ENCODE assay signal across 25 cellular contexts in genomic region chr2:217733461-217733860, GRCh38.
DNase-seq lines count a peak whose midpoint lies in the region; ATAC-seq, FAIRE-seq and TF ChIP-seq lines count a peak whose summit lies in the region.
"Had no signal": no experiment of that assay in that cellular context is flagged by ENCODE, and none has a peak within 500 bp of the region (broad histone marks: within the 10 kb centered on the region; RNA-seq: fewer than 3 reads in every experiment).

No MANE protein-coding gene starts in this region.

- no peak overlapping the region for H2BK5ac ChIP-seq in IMR-90 (ENCODE audit: low read depth, low read length, poor library complexity, severe bottlenecking)

- CTCF ChIA-PET in IMR-90 (lab: Yijun Ruan, JAX), result no interaction called here

- H3K9ac ChIP-seq in IMR-90 (ENCODE audit: low read depth, low read length), result no peak overlapping the region
- no peak overlapping the region for H3K9ac ChIP-seq in parathyroid adenoma

- no peak overlapping the region for H3K4me3 ChIP-seq in IMR-90 (ENCODE audit: insufficient read depth, low read depth, low read length)
- H3K4me3 ChIP-seq in bronchial epithelial cell (ENCODE audit: low read depth, low read length), result no peak overlapping the region
- H3K4me3 ChIP-seq in parathyroid adenoma (ENCODE audit: low read depth, low read length), result no peak overlapping the region
- no peak overlapping the region for H3K4me3 ChIP-seq in thyroid gland (replicated peaks in 1 of 3)
- H3K4me3 ChIP-seq: hepatocyte, prostate gland, upper lobe of left lung had no signal

- H2BK20ac ChIP-seq in IMR-90 (ENCODE audit: low read depth, low read length), result peak overlapping the region; percentile 9; the same call in 1 of the 2 replicates

- no peak overlapping the region for H2AK5ac ChIP-seq in IMR-90 (ENCODE audit: low read depth, low read length)

- H4K91ac ChIP-seq in IMR-90 (ENCODE audit: insufficient read depth, low read depth, low read length), result no peak overlapping the region

- H3K14ac ChIP-seq in IMR-90 (replicated peaks; ENCODE audit: low read depth, low read length), result no peak overlapping the region; the same call in 1 of the 2 replicates

- H2AFZ ChIP-seq in IMR-90 (replicated peaks; ENCODE audit: low read length, poor library complexity), result no peak overlapping the region
- no peak overlapping the region for H2AFZ ChIP-seq in parathyroid adenoma
- H2AFZ ChIP-seq: hepatocyte had no signal

- H2BK15ac ChIP-seq in IMR-90 (ENCODE audit: low read depth, low read length), result no peak overlapping the region; the same call in 2 of the 3 replicates

- H3K9me3 Mint-ChIP-seq in activated T-cell treated with anti-CD3 and anti-CD28 coated beads, Interleukin-2, amount 50 U/mL, for 72 hours, result no peaks in the 10 kb centered on the region
- H3K9me3 Mint-ChIP-seq: activated CD4-positive, alpha-beta memory T cell treated with anti-CD3 and anti-CD28 coated beads for 36 hours; CD4-positive, alpha-beta memory T cell; central memory CD8-positive, alpha-beta T cell; immature natural killer cell; neural crest cell; WTC11 had no signal

- no peaks in the 10 kb centered on the region for H3K79me1 ChIP-seq in IMR-90 (ENCODE audit: low read depth in 1 of 2, low read length in 2 of 2)

- peaks cover 30% of the 10 kb centered on the region for H3K4me1 Mint-ChIP-seq in activated T-cell treated with anti-CD3 and anti-CD28 coated beads, Interleukin-2, amount 50 U/mL, for 72 hours (ENCODE audit: low read depth)
- H3K4me1 Mint-ChIP-seq: central memory CD8-positive, alpha-beta T cell; immature natural killer cell had no signal

- H3K36me3 ChIP-seq in IMR-90 (ENCODE audit: control insufficient read depth, insufficient read depth, low read length) (no peaks in the 10 kb centered on the region), bronchial epithelial cell (ENCODE audit: control insufficient read depth, insufficient read depth, low read length) (no peaks in the 10 kb centered on the region), parathyroid adenoma (ENCODE audit: control insufficient read depth, insufficient read depth, low read length) (no peaks in the 10 kb centered on the region), thyroid gland (no peaks in the 10 kb centered on the region)
- H3K36me3 ChIP-seq: prostate gland had no signal

- POLR2A ChIA-PET in IMR-90 (lab: Charles Lee; ENCODE audit: unreplicated experiment), result no interaction called here

- H3K27ac ChIP-seq in IMR-90 (ENCODE audit: insufficient read depth, low read length) (no peak overlapping the region), parathyroid adenoma (peak overlapping the region; percentile 99), thyroid gland (no peak overlapping the region)
- H3K27ac ChIP-seq: hepatocyte, upper lobe of left lung had no signal

- H3K18ac ChIP-seq in IMR-90 (ENCODE audit: low read depth, low read length), result no peak overlapping the region

- H3K23ac ChIP-seq in IMR-90 (ENCODE audit: low read depth, low read length), result no peak overlapping the region

- no CpG with 5 or more reads among the region's 3 CpGs for WGBS in IMR-90 (ENCODE audit: extremely low coverage in 2 of 2, insufficient read length in 1 of 2), 2 experiments
- 57 to 68% methylated on average over 3 of the region's 3 CpGs for WGBS in thyroid gland, 2 donors

- peak overlapping the region; percentile 15 for H2AK9ac ChIP-seq in IMR-90 (replicated peaks; ENCODE audit: low read depth, low read length, poor library complexity)

- in situ Hi-C loops in IMR-90 (cut with MboI; ENCODE audit: low sequenced_read_pairs), result no loop called here

- peaks cover 8% of the 10 kb centered on the region; the same call in 1 of the 2 replicates for H3K9me1 ChIP-seq in IMR-90 (ENCODE audit: insufficient read depth, low read length)

- DNase-seq in IMR-90, result peak; percentile 13
- no peak for DNase-seq in bronchial epithelial cell (ENCODE audit: low read depth)
- peak; percentile 29 to 43 for DNase-seq in thyroid gland
- DNase-seq in NCI-H2171 (lab: John Stamatoyannopoulos, UW), result no peak
- no peak for DNase-seq in activated T-cell treated with anti-CD3 and anti-CD28 coated beads, Interleukin-2, amount 50 U/mL, for 72 hours
- no peak for DNase-seq in stimulated activated naive CD8-positive, alpha-beta T cell treated with anti-CD3 and anti-CD28 coated beads, Interleukin-15, Interleukin-2, amounts not matched to agents 100 U/mL and 50 U/mL, for 24 hours
- DNase-seq: activated CD4-positive, alpha-beta memory T cell treated with anti-CD3 and anti-CD28 coated beads for 36 hours; anterior cingulate cortex; CD4-positive, alpha-beta memory T cell; DMS153; immature natural killer cell; NCI-H526 treated with DMSO at 0.1 percent for 48 hours; stimulated activated CD4-positive, alpha-beta T cell treated with anti-CD3 and anti-CD28 coated beads, Interleukin-4, amount 100 ng/mL, for 1 hour; stimulated activated naive CD4-positive, alpha-beta T cell; T-helper 9 cell had no signal

- no peak overlapping the region for H3K56ac ChIP-seq in IMR-90 (ENCODE audit: extremely low read depth, insufficient read depth, low read length)

- H4K8ac ChIP-seq in IMR-90 (ENCODE audit: low read depth in 2 of 2, low read length in 2 of 2), result no peak overlapping the region

- peak; percentile 21; the same call in 1 of the 2 replicates for ATAC-seq in IMR-90 (ENCODE audit: low read depth)
- ATAC-seq in activated T-cell treated with anti-CD3 and anti-CD28 coated beads, Interleukin-2, amount 50 U/mL, for 72 hours (replicated peaks in 1 of 2), result no peak
- no peak for ATAC-seq in stimulated activated naive CD8-positive, alpha-beta T cell treated with anti-CD3 and anti-CD28 coated beads, Interleukin-15, Interleukin-2, amounts not matched to agents 100 U/mL and 50 U/mL, for 24 hours
- ATAC-seq: left lobe of liver, WTC11 had no signal

- FAIRE-seq in bronchial epithelial cell (lab: Jason Lieb, UNC), result peak; percentile 77
- FAIRE-seq: endothelial cell of umbilical vein, G401.6 had no signal

- no peak overlapping the region for H4K5ac ChIP-seq in IMR-90 (ENCODE audit: low read depth, low read length)

- no TSS peak for BruUV-seq in IMR-90 (replicated peaks; lab: Mats Ljungman, UMichigan)

- no peak overlapping the region for H3K4me3 Mint-ChIP-seq in activated T-cell treated with anti-CD3 and anti-CD28 coated beads, Interleukin-2, amount 50 U/mL, for 72 hours
- H3K4me3 Mint-ChIP-seq: activated CD4-positive, alpha-beta memory T cell treated with anti-CD3 and anti-CD28 coated beads for 36 hours; CD4-positive, alpha-beta memory T cell; central memory CD8-positive, alpha-beta T cell; immature natural killer cell; neural crest cell; WTC11 had no signal

- dilution Hi-C loops in IMR-90 (cut with HindIII; ENCODE audit: low sequenced_read_pairs, unreplicated experiment), result no loop called here

- H3K9me3 ChIP-seq in IMR-90 (ENCODE audit: control insufficient read depth, insufficient read depth, low read length) (no peaks in the 10 kb centered on the region), parathyroid adenoma (ENCODE audit: control insufficient read depth, low read length) (no peaks in the 10 kb centered on the region), thyroid gland (no peaks in the 10 kb centered on the region)
- H3K9me3 ChIP-seq: prostate gland, upper lobe of left lung had no signal

- peaks cover 31% of the 10 kb centered on the region for H3K79me2 ChIP-seq in parathyroid adenoma
- H3K79me2 ChIP-seq: hepatocyte had no signal

- no peak for TF ChIP-seq RAD21 in IMR-90 (IDR thresholded peaks at IDR 0.05; ENCODE audit: low read length)

- H3K4me1 ChIP-seq in IMR-90 (ENCODE audit: control insufficient read depth, insufficient read depth, low read length) (peaks cover 17% of the 10 kb centered on the region), parathyroid adenoma (peaks cover 72% of the 10 kb centered on the region), thyroid gland (peaks cover 13 to 34% of the 10 kb centered on the region in 2 donors)
- H3K4me1 ChIP-seq: prostate gland had no signal

- no peak overlapping the region for H3K27ac Mint-ChIP-seq in activated T-cell treated with anti-CD3 and anti-CD28 coated beads, Interleukin-2, amount 50 U/mL, for 72 hours
- H3K27ac Mint-ChIP-seq: activated CD4-positive, alpha-beta memory T cell treated with anti-CD3 and anti-CD28 coated beads for 36 hours; CD4-positive, alpha-beta memory T cell; immature natural killer cell; WTC11 had no signal

- TF ChIP-seq CTCF in IMR-90 (conservative IDR thresholded peaks at IDR 0.05; ENCODE audit: low read depth, low read length) (no peak), bronchial epithelial cell (IDR thresholded peaks at IDR 0.05; ENCODE audit: insufficient read depth, low read length, severe bottlenecking) (no peak), parathyroid adenoma (IDR thresholded peaks at IDR 0.05) (no peak), thyroid gland (IDR thresholded peaks at IDR 0.05) (no peak)

- H4K20me1 ChIP-seq in IMR-90 (ENCODE audit: insufficient read depth, low read length), result no peaks in the 10 kb centered on the region

- TF ChIP-seq POLR2A in IMR-90 (IDR thresholded peaks at IDR 0.05; ENCODE audit: low read depth, low read length), result no peak
- no peak for TF ChIP-seq POLR2A in thyroid gland (IDR thresholded peaks at IDR 0.05)

- no peak overlapping the region for H2BK120ac ChIP-seq in IMR-90 (ENCODE audit: low read depth, low read length)

- H3K36me3 Mint-ChIP-seq in activated T-cell treated with anti-CD3 and anti-CD28 coated beads, Interleukin-2, amount 50 U/mL, for 72 hours (ENCODE audit: insufficient read depth in 2 of 2), result no peaks in the 10 kb centered on the region
- H3K36me3 Mint-ChIP-seq: activated CD4-positive, alpha-beta memory T cell treated with anti-CD3 and anti-CD28 coated beads for 36 hours; CD4-positive, alpha-beta memory T cell; immature natural killer cell; WTC11 had no signal

- H3K27me3 ChIP-seq in IMR-90 (ENCODE audit: control insufficient read depth, insufficient read depth, low read length) (no peaks in the 10 kb centered on the region), bronchial epithelial cell (ENCODE audit: control insufficient read depth, insufficient read depth, low read length) (no peaks in the 10 kb centered on the region), parathyroid adenoma (ENCODE audit: control insufficient read depth, insufficient read depth, low read length) (no peaks in the 10 kb centered on the region), thyroid gland (no peaks in the 10 kb centered on the region)
- H3K27me3 ChIP-seq: hepatocyte, upper lobe of left lung had no signal

- H3K4ac ChIP-seq in IMR-90 (ENCODE audit: low read depth, low read length), result no peak overlapping the region; the same call in 1 of the 2 replicates

- H3K27me3 Mint-ChIP-seq in activated T-cell treated with anti-CD3 and anti-CD28 coated beads, Interleukin-2, amount 50 U/mL, for 72 hours (ENCODE audit: low read depth), result no peaks in the 10 kb centered on the region
- H3K27me3 Mint-ChIP-seq: activated CD4-positive, alpha-beta memory T cell treated with anti-CD3 and anti-CD28 coated beads for 36 hours had no signal

- intact Hi-C loops in IMR-90 (cut with micrococcal nuclease) (no loop called here), thyroid gland (cut with DNase I) (no loop called here)

- H3K4me2 ChIP-seq in IMR-90 (ENCODE audit: low read depth, low read length) (no peak overlapping the region), parathyroid adenoma (ENCODE audit: low read length) (no peak overlapping the region)
- H3K4me2 ChIP-seq: hepatocyte had no signal

TF ChIP-seq in IMR-90, 13 proteins besides CTCF, POLR2A, EP300 and RAD21 (continues in another document):
- no peak for TF ChIP-seq NFE2L2 (IDR thresholded peaks at IDR 0.05; ENCODE audit: low read depth, low read length)
- no peak for TF ChIP-seq MAZ (IDR thresholded peaks at IDR 0.05; ENCODE audit: borderline replicate concordance, low read depth, low read length)

Comparison
In these comparisons a context has a peak if more than half of its experiments do, and no peak if none do; other contexts are left out.
1. DNase-seq: peak in IMR-90 (single experiment) and thyroid gland (2 of 2); none in bronchial epithelial cell (single experiment), NCI-H2171 (single experiment), activated T-cell treated with anti-CD3 and anti-CD28 coated beads, Interleukin-2, amount 50 U/mL, for 72 hours (0 of 2) and stimulated activated naive CD8-positive, alpha-beta T cell treated with anti-CD3 and anti-CD28 coated beads, Interleukin-15, Interleukin-2, amounts not matched to agents 100 U/mL and 50 U/mL, for 24 hours (single experiment).